In the genomic region with DNA sequence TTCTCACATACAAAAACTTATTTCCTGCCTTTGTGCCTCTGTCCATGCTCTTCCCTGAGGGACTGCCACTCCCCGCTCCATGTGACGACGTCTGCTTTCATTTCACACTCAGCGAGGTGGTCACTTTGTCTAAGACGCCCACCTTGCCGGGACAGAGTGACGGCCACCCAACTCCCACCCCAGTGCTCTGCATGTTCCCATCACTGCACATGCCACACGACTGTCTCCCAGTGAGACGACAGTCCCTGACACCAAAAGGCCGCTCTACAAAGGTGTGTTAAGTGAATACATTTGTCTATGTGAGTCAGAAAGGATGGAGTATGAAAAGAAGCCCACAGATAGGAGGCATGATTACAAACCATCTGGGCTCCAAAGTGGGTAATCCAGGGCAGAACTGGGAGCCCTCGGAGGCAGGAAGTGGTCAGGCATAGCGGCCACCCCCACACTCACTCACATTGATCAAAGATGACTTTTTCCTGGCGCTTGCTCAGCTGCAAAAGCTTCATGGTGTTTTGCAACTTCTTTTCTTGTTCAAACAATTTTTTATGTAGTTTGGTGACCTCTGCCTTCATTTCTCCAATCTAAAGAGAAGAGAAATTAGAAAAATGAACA, we compare ENCODE assay signal across 10 cellular contexts.
DNase-seq lines count a peak whose midpoint lies in the region; TF ChIP-seq lines count a peak whose summit lies in the region.
"Had no signal": no experiment of that assay in that cellular context is flagged by ENCODE, and none has a peak within 500 bp of the region (broad histone marks: within the 10 kb centered on the region; RNA-seq: fewer than 3 reads in every experiment).

No MANE protein-coding gene starts in this region.

- peak; percentile 88 for DNase-seq in AG20443 (ENCODE audit: low spot score)
- peak in 4 of 7 donors; percentile 25 to 59 (median 34) for DNase-seq in adrenal gland
- peak; percentile 68 for DNase-seq in myocyte (ENCODE audit: low read depth)
- DNase-seq in occipital lobe (lab: John Stamatoyannopoulos, UW) = no peak
- no peak for DNase-seq in NCI-H2171 treated with DMSO at 0.1 percent for 48 hours (lab: John Stamatoyannopoulos, UW)
- DNase-seq in NCI-H2029 treated with DMSO at 0.1 percent for 48 hours (lab: John Stamatoyannopoulos, UW) = no peak
- DNase-seq in NCI-H1930 (lab: John Stamatoyannopoulos, UW) = no peak

- H2AFZ ChIP-seq in Loucy (ENCODE audit: low read length) = no peak overlapping the region

- H3F3A ChIP-seq in Loucy (ENCODE audit: low read depth) = peaks cover 11% of the 10 kb centered on the region

- H3K9ac ChIP-seq in Loucy (ENCODE audit: low read depth, low read length, poor library complexity, severe bottlenecking) = no peak overlapping the region

- 78 to 83% (median 82%) methylated on average over 13 of the region's 13 CpGs for WGBS in adrenal gland, 4 donors

- H3K4me1 ChIP-seq in Loucy (ENCODE audit: insufficient read depth, low read length, poor library complexity, severe bottlenecking) (peaks cover 37% of the 10 kb centered on the region), adrenal gland (replicated peaks in 1 of 2) (no peaks in the 10 kb centered on the region)

- no peak for TF ChIP-seq POLR2A in adrenal gland (IDR thresholded peaks at IDR 0.05)

- peaks cover 86% of the 10 kb centered on the region for H3K36me3 ChIP-seq in Loucy (ENCODE audit: insufficient read depth, low read length)
- peaks cover 0 to 64% of the 10 kb centered on the region in 2 donors for H3K36me3 ChIP-seq in adrenal gland (replicated peaks in 1 of 2)

- H3K79me2 ChIP-seq in Loucy (ENCODE audit: insufficient read depth, low read length) = no peaks in the 10 kb centered on the region

- peak overlapping the region; percentile 26 for H3K4me3 ChIP-seq in Loucy (ENCODE audit: low read length, poor library complexity, severe bottlenecking)
- H3K4me3 ChIP-seq in adrenal gland = no peak overlapping the region
- H3K4me3 ChIP-seq: cardiac muscle cell, skin epidermis had no signal

- H4K20me1 ChIP-seq in Loucy (ENCODE audit: insufficient read depth, low read length, poor library complexity, severe bottlenecking) = peaks cover 4% of the 10 kb centered on the region

- H3K27me3 ChIP-seq in Loucy (ENCODE audit: insufficient read depth, low read length, poor library complexity, severe bottlenecking) (no peaks in the 10 kb centered on the region), adrenal gland (no peaks in the 10 kb centered on the region)
- H3K27me3 ChIP-seq: cardiac muscle cell had no signal

- H3K27ac ChIP-seq in adrenal gland = peak overlapping the region in 1 of 5 donors; percentile 22
- H3K27ac ChIP-seq: cardiac muscle cell had no signal

- intact Hi-C loops in adrenal gland (cut with DNase I) = no loop called here

- peak overlapping the region; percentile 59 for H3K4me2 ChIP-seq in Loucy (ENCODE audit: low read depth, low read length, poor library complexity, severe bottlenecking)

- H3K9me3 ChIP-seq in Loucy (ENCODE audit: insufficient read depth, low read depth, low read length) = no peaks in the 10 kb centered on the region
- H3K9me3 ChIP-seq in adrenal gland (replicated peaks in 1 of 3) = no peaks in the 10 kb centered on the region

- H3K9me2 ChIP-seq in Loucy (replicated peaks; ENCODE audit: low read depth, low read length) = no peaks in the 10 kb centered on the region

- 0 out of 2 replicates have a peak, but pooled peaks have one; percentile 8 for TF ChIP-seq CTCF in Loucy (conservative IDR thresholded peaks at IDR 0.05; ENCODE audit: low read length)
- no peak for TF ChIP-seq CTCF in adrenal gland (IDR thresholded peaks at IDR 0.05)

Comparison
In these comparisons a context has a peak if more than half of its experiments do, and no peak if none do; other contexts are left out.
1. DNase-seq: peak in AG20443 (single experiment), adrenal gland (4 of 7) and myocyte (single experiment); none in occipital lobe (single experiment), NCI-H2171 treated with DMSO at 0.1 percent for 48 hours (single experiment), NCI-H2029 treated with DMSO at 0.1 percent for 48 hours (single experiment) and NCI-H1930 (0 of 2).